1 cellular context compared by ENCODE assay signal in the genomic region with DNA sequence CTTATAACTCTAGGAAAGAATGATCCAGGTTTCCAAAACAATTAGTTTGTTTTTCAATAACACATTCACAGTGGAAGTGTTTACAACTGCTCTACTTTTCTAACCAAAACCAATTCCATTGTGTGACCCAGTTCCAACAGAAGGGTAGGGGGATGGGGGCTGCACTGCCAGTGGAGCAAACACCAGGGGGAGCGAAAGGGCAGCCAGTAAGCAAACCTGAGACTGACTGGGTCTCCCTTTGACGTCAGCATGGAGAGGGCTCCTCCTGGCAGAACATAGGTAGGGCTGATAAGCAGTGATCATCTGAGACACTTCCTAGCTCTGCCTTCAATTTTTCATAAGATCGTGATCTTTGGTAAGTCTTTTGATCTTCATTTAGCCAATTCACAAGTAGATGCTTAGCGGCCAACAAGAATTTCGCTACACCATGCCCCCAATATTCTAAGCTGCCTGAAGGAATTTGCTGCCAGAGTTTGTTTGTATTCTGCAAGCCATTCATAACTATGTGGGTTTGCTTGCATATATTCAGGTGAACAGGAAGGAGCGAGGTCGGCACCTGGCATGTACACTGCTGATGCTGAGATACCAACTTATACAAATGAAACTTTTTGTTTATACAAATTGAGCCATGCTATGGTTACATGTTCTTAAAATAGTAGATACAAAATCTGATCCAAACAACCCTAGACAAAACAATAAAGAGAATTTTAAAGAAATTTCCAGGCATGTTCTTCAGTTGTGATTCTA.
TF ChIP-seq lines count a peak whose summit lies in the region.

No MANE protein-coding gene starts in this region.

TF ChIP-seq in neural cell, 6 proteins besides CTCF, POLR2A, EP300 and RAD21 (continued from another document):
- TF ChIP-seq REST (IDR thresholded peaks at IDR 0.05; ENCODE audit: borderline replicate concordance) = no peak
TF ChIP-seq in neural cell: peak in this region for 1.
